In the genomic region with DNA sequence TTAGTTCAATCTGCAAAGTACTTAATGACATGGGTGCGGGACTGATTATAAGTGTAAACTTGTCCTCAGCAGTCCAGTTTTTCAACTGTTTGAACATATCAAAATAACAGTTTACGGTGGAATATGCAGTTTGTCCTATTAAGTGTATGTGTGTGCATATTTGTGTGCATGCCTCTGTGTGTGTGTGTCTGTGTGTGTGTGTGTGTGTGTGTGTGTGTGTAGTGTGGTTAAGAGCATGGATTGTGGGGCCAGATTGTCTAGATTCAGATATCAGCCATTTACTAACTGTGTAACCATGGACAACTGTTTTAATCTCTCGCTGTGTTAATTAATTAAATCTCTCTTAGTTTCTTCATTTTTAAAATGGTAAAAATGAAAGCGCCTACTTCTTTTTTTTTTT, we compare ENCODE assay signal across 1 cellular context.
TF ChIP-seq lines count a peak whose summit lies in the region.

No MANE protein-coding gene starts in this region.

TF ChIP-seq in WTC11, 78 proteins besides CTCF, POLR2A, EP300 and RAD21 (continued from another document):
- TF ChIP-seq ATF6 (CRISPR knock-in tag; IDR thresholded peaks at IDR 0.05) (no peak), MXD4 (CRISPR knock-in tag; IDR thresholded peaks at IDR 0.05; ENCODE audit: borderline replicate concordance) (no peak), TCF7 (CRISPR knock-in tag; IDR thresholded peaks at IDR 0.05; ENCODE audit: low read depth) (no peak), GABPB1 (CRISPR knock-in tag; IDR thresholded peaks at IDR 0.05) (no peak), E2F1 (CRISPR knock-in tag; IDR thresholded peaks at IDR 0.05) (no peak), ZBTB21 (CRISPR knock-in tag; IDR thresholded peaks at IDR 0.05; ENCODE audit: borderline replicate concordance) (no peak), KAT7 (CRISPR knock-in tag; IDR thresholded peaks at IDR 0.05; ENCODE audit: borderline replicate concordance) (no peak), OVOL2 (CRISPR knock-in tag; IDR thresholded peaks at IDR 0.05; ENCODE audit: borderline replicate concordance) (no peak)
- TF ChIP-seq, protein P1, sequence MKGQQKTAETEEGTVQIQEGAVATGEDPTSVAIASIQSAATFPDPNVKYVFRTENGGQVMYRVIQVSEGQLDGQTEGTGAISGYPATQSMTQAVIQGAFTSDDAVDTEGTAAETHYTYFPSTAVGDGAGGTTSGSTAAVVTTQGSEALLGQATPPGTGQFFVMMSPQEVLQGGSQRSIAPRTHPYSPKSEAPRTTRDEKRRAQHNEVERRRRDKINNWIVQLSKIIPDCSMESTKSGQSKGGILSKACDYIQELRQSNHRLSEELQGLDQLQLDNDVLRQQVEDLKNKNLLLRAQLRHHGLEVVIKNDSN (CRISPR knock-in tag; IDR thresholded peaks at IDR 0.05), result no peak
